8 cellular contexts compared by ENCODE assay signal in the genomic region with DNA sequence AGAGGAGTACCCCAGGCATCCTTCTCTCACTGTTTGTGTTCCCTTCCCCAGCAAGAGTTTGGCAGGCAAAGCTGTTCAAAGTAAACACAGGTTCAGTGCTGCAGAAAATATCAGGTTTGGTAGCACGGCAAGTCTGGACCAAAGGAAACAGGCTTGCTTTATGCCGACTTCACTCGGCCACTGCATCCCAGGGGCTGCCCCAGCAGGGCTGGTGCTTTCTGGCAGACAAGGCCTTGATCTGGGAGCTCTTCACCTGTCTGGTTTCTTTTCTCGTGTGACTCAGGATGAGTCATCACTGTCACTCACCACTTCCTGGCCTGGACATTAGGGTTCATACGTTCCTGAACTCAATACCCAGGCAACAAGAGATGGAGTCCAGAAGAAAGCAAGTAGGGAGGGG. TPM values are rescaled to one million over a fixed set of nuclear protein-coding genes. Genes with fewer than 3 reads are reported as not detected.
DNase-seq lines count a peak whose midpoint lies in the region; ATAC-seq and TF ChIP-seq lines count a peak whose summit lies in the region.

No MANE protein-coding gene starts in this region.

- TF ChIP-seq CTCF in VCaP (conservative IDR thresholded peaks at IDR 0.05) (no peak), liver (IDR thresholded peaks at IDR 0.05; ENCODE audit: low read depth, low read length, missing input control) (no peak)

- no peaks in the 10 kb centered on the region for H3K27me3 ChIP-seq in liver (ENCODE audit: control insufficient read depth in 4 of 4, insufficient read depth in 4 of 4, low read length in 3 of 4)

- no peaks in the 10 kb centered on the region for H3K36me3 ChIP-seq in liver (ENCODE audit: control insufficient read depth in 4 of 4, insufficient read depth in 3 of 4, low read depth in 1 of 4, low read length in 3 of 4)

- no peaks in the 10 kb centered on the region for H3K9me3 ChIP-seq in liver (ENCODE audit: control insufficient read depth in 4 of 4, low read length in 3 of 4)

- H3K9ac ChIP-seq in liver (ENCODE audit: low read depth in 1 of 2, low read length in 2 of 2), result no peak overlapping the region

- WGBS in liver, result 32% methylated on average over 5 of the region's 5 CpGs

- ATAC-seq in GM19372 (IDR thresholded peaks at IDR 0.05; ENCODE audit: low read depth, unreplicated experiment) (peak; percentile 99), HG03139 (IDR thresholded peaks at IDR 0.05; ENCODE audit: unreplicated experiment) (peak; percentile 99)

- DNase-seq in EL (peak; percentile 81), SKM-1 treated with dmso at 0.1 percent for 144 hours (lab: John Stamatoyannopoulos, UW; ENCODE audit: unreplicated experiment) (no peak), pons (ENCODE audit: low spot score) (no peak), caudate nucleus (lab: John Stamatoyannopoulos, UW) (no peak)

- TF ChIP-seq RAD21 in liver (IDR thresholded peaks at IDR 0.05), result no peak

- H3K4me3 ChIP-seq in liver (ENCODE audit: low read depth in 1 of 3, low read length in 3 of 3), result no peak overlapping the region

- H3K27ac ChIP-seq in VCaP (peak overlapping the region; percentile 36; the same call in 1 of the 2 replicates), liver (ENCODE audit: low read depth in 1 of 2, low read length in 2 of 2) (no peak overlapping the region), caudate nucleus (ENCODE audit: low read depth, low read length) (no peak overlapping the region)

- no peaks in the 10 kb centered on the region for H3K4me1 ChIP-seq in liver (ENCODE audit: control insufficient read depth in 4 of 4, insufficient read depth in 4 of 4, low read length in 3 of 4)

TF ChIP-seq in liver, 16 proteins besides CTCF, POLR2A, EP300 and RAD21:
- peak; percentile 74 to 97 for TF ChIP-seq JUND (IDR thresholded peaks at IDR 0.05)
- no peak for TF ChIP-seq TAF1 (conservative IDR thresholded peaks at IDR 0.05)
- no peak for TF ChIP-seq HNF4A (conservative IDR thresholded peaks at IDR 0.05)
- peak; percentile 69 for TF ChIP-seq FOXA1 (IDR thresholded peaks at IDR 0.05)
- TF ChIP-seq EGR1 (IDR thresholded peaks at IDR 0.05; ENCODE audit: low read depth in 2 of 2), result no peak
- TF ChIP-seq, protein P1, sequence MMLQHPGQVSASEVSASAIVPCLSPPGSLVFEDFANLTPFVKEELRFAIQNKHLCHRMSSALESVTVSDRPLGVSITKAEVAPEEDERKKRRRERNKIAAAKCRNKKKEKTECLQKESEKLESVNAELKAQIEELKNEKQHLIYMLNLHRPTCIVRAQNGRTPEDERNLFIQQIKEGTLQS (IDR thresholded peaks at IDR 0.05), result peak; percentile 73
- no peak for TF ChIP-seq HNF4G (IDR thresholded peaks at IDR 0.05)
- TF ChIP-seq FOXA2 (IDR thresholded peaks at IDR 0.05), result peak; percentile 62
- peak in 1 of 2 donors; percentile 68 for TF ChIP-seq RXRA (IDR thresholded peaks at IDR 0.05)

RNA-seq across cellular contexts. Expression of gene NAV2, which starts 52.6 kb away (rescaled TPM):
- 10 to 100 TPM in 1 of 2 donors, 1 to 10 TPM in 1; 6.3 to 20.5 TPM for total RNA-seq in liver
- 10 to 100 TPM; 10.1 to 13.1 TPM for polyA plus RNA-seq in liver
